ENCODE assay signal across 10 cellular contexts in the genomic region with DNA sequence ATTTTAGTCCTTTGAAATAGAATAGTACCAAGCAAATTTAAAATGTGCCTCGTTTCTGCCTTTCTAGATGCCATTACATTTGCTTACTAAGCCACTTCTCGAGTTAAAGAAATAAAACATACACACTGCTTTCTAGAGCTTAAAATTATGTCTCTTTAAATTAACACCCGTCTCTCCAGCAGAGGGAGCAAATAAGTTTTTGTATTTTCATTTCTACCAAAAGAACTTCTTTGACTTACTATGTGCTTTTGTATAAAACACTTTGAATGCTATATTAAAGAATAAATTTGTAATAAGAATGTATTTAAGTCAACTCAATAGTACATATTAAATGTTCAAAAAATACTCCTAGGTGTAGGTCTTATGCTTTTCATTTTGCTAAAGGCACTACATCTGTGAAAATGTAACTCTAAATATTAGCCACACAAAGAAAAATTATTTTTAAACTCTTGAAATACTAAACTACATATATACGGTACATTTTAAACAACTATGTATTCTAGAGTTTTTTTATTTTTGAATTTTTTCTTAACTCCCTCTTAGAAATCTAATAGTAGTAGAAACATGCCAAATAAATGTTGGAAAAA.
DNase-seq lines count a peak whose midpoint lies in the region; ATAC-seq and TF ChIP-seq lines count a peak whose summit lies in the region.
"Had no signal": no experiment of that assay in that cellular context is flagged by ENCODE, and none has a peak within 500 bp of the region (broad histone marks: within the 10 kb centered on the region; RNA-seq: fewer than 3 reads in every experiment).

No MANE protein-coding gene starts in this region.

- H3K27me3 ChIP-seq in mammary epithelial cell (ENCODE audit: insufficient read depth, low read length) = no peaks in the 10 kb centered on the region
- no peaks in the 10 kb centered on the region for H3K27me3 ChIP-seq in upper lobe of left lung

- H3K9ac ChIP-seq in mammary epithelial cell (ENCODE audit: insufficient read depth, low read length) = no peak overlapping the region

- no peak overlapping the region for H2AFZ ChIP-seq in mammary epithelial cell (ENCODE audit: low read depth, low read length)

- H4K20me1 ChIP-seq in mammary epithelial cell (ENCODE audit: insufficient read depth, low read length) = no peaks in the 10 kb centered on the region

- no peaks in the 10 kb centered on the region for H3K4me1 ChIP-seq in mammary epithelial cell (ENCODE audit: insufficient read depth, low read length)
- H3K4me1 ChIP-seq in upper lobe of left lung = no peaks in the 10 kb centered on the region

- TF ChIP-seq CTCF in mammary epithelial cell (conservative IDR thresholded peaks at IDR 0.05 in 1 of 2, IDR thresholded peaks at IDR 0.05 in 1 of 2; ENCODE audit: extremely low read depth in 1 of 2, insufficient read depth in 1 of 2, low read depth in 1 of 2, low read length in 2 of 2) (peak; percentile 31 to 45), upper lobe of left lung (IDR thresholded peaks at IDR 0.05) (no peak)

- ATAC-seq in HG03280 (IDR thresholded peaks at IDR 0.05; ENCODE audit: unreplicated experiment) (no peak), upper lobe of left lung (ENCODE audit: low FRiP score in 2 of 2) (no peak)

- H3K9me3 ChIP-seq in mammary epithelial cell (replicated peaks; ENCODE audit: insufficient read depth, low read length) (no peaks in the 10 kb centered on the region), upper lobe of left lung (no peaks in the 10 kb centered on the region)

- intact Hi-C loops in mammary epithelial cell (cut with micrococcal nuclease) = loop anchor here (5.0 kb wide), 1 partner anchor 169 kb away; no protein-coding TSS in a partner anchor

- dilution Hi-C loops in mammary epithelial cell (cut with HindIII; ENCODE audit: low sequenced_read_pairs) = no loop called here

- no peak overlapping the region for H3K27ac ChIP-seq in mammary epithelial cell (ENCODE audit: insufficient read depth, low read depth, low read length)
- H3K27ac ChIP-seq in upper lobe of left lung = no peak overlapping the region

- WGBS in mammary epithelial cell (ENCODE audit: low coverage, missing lambda C conversion rate) = 11% methylated on average over 4 of the region's 4 CpGs
- 29 to 33% methylated on average over 4 of the region's 4 CpGs for WGBS in upper lobe of left lung, 2 donors

- BruUV-seq in mammary epithelial cell (replicated peaks; lab: Mats Ljungman, UMichigan) = no TSS peak

- no peak overlapping the region for H3K4me2 ChIP-seq in mammary epithelial cell (ENCODE audit: insufficient read depth, low read depth, low read length)

- no peaks in the 10 kb centered on the region for H3K36me3 ChIP-seq in mammary epithelial cell (ENCODE audit: insufficient read depth, low read length)
- H3K36me3 ChIP-seq in upper lobe of left lung = no peaks in the 10 kb centered on the region

- in situ Hi-C loops in mammary epithelial cell (cut with MboI; ENCODE audit: low sequenced_read_pairs in 2 of 2) = no loop called here

- peak; percentile 2 for DNase-seq in NCI-H1694 (lab: John Stamatoyannopoulos, UW)
- no peak for DNase-seq in NCI-H1694 treated with DMSO at 0.1 percent for 48 hours (lab: John Stamatoyannopoulos, UW)
- peak; percentile 10 for DNase-seq in NCI-H2227 treated with DMSO at 0.1 percent for 48 hours (lab: John Stamatoyannopoulos, UW)
- no peak for DNase-seq in mammary epithelial cell
- DNase-seq in renal cortical epithelial cell (ENCODE audit: low read depth) = peak; percentile 32
- no peak for DNase-seq in NCI-H187 (lab: John Stamatoyannopoulos, UW)
- no peak for DNase-seq in upper lobe of left lung
- DNase-seq: NCI-H1105 treated with DMSO at 0.1 percent for 48 hours, nucleus accumbens had no signal

- no peak for TF ChIP-seq POLR2A in upper lobe of left lung (IDR thresholded peaks at IDR 0.05)

- TF ChIP-seq EP300 in upper lobe of left lung (IDR thresholded peaks at IDR 0.05) = no peak

- no peaks in the 10 kb centered on the region for H3K79me2 ChIP-seq in mammary epithelial cell (ENCODE audit: insufficient read depth, low read length)

- no peak overlapping the region for H3K4me3 ChIP-seq in mammary epithelial cell (replicated peaks in 1 of 3; ENCODE audit: insufficient read depth in 1 of 3, low read depth in 2 of 3, low read length in 3 of 3)
- no peak overlapping the region for H3K4me3 ChIP-seq in upper lobe of left lung

- CTCF ChIA-PET in mammary epithelial cell (lab: Charles Lee; ENCODE audit: low non-redundant PET) = interaction anchor here (1.0 kb wide), 1 partner anchor 34 kb away, joined by 7 read pairs; no protein-coding TSS in a partner anchor

Comparison
In these comparisons a context has a peak if more than half of its experiments do, and no peak if none do; other contexts are left out.
1. DNase-seq: peak in NCI-H1694 (single experiment), NCI-H2227 treated with DMSO at 0.1 percent for 48 hours (single experiment) and renal cortical epithelial cell (single experiment); none in NCI-H1694 treated with DMSO at 0.1 percent for 48 hours (single experiment), mammary epithelial cell (single experiment), NCI-H187 (0 of 2) and upper lobe of left lung (0 of 2).
2. CTCF ChIP-seq: peak in mammary epithelial cell (2 of 2); none in upper lobe of left lung (0 of 6).